ENCODE assay signal across 11 cellular contexts in genomic region chr1:32798679-32799416, GRCh38. TPM values are rescaled to one million over a fixed set of nuclear protein-coding genes. Genes with fewer than 3 reads are reported as not detected.
DNase-seq lines count a peak whose midpoint lies in the region; ATAC-seq and TF ChIP-seq lines count a peak whose summit lies in the region.
"Had no signal": no experiment of that assay in that cellular context is flagged by ENCODE, and none has a peak within 500 bp of the region (broad histone marks: within the 10 kb centered on the region; RNA-seq: fewer than 3 reads in every experiment).

No MANE protein-coding gene starts in this region.

- H3K4me2 ChIP-seq in smooth muscle cell: no peak overlapping the region
- H3K4me2 ChIP-seq: neural progenitor cell had no signal

- peak overlapping the region; percentile 80 for H3K27ac ChIP-seq in smooth muscle cell (ENCODE audit: low read depth)
- H3K27ac ChIP-seq: adrenal gland, neural progenitor cell had no signal

- H4K20me1 ChIP-seq in smooth muscle cell (ENCODE audit: low read depth): peaks cover 5% of the 10 kb centered on the region

- H3K27me3 ChIP-seq in smooth muscle cell (ENCODE audit: low read depth): no peaks in the 10 kb centered on the region
- H3K27me3 ChIP-seq: adrenal gland, neural progenitor cell had no signal

- no peaks in the 10 kb centered on the region for H3K4me1 ChIP-seq in smooth muscle cell (ENCODE audit: low read depth)
- H3K4me1 ChIP-seq: adrenal gland, neural progenitor cell had no signal

- no peak overlapping the region for H2AFZ ChIP-seq in smooth muscle cell (ENCODE audit: low read depth)
- H2AFZ ChIP-seq: neural progenitor cell had no signal

- peaks cover 3% of the 10 kb centered on the region for H3F3A ChIP-seq in smooth muscle cell (ENCODE audit: low read depth)

- DNase-seq in activated T-cell treated with anti-CD3 and anti-CD28 coated beads for 24 hours (ENCODE audit: low read depth) (peak; percentile 19), amniotic epithelial cell (ENCODE audit: low read depth) (peak; percentile 50), smooth muscle cell (lab: John Stamatoyannopoulos, UW; ENCODE audit: unreplicated experiment) (no peak), NCI-H526 treated with DMSO at 0.1 percent for 48 hours (lab: John Stamatoyannopoulos, UW) (no peak), NCI-H510A (lab: John Stamatoyannopoulos, UW) (no peak)
- DNase-seq in activated T-cell treated with anti-CD3 and anti-CD28 coated beads, Interleukin-2, amount 50 U/mL, for 1 hour: no peak
- DNase-seq: substantia nigra had no signal

- H3K36me3 ChIP-seq in smooth muscle cell (ENCODE audit: low read depth): no peaks in the 10 kb centered on the region
- H3K36me3 ChIP-seq: neural progenitor cell had no signal

- no peak overlapping the region for H3K4me3 ChIP-seq in smooth muscle cell
- H3K4me3 ChIP-seq: adrenal gland, neural progenitor cell had no signal

- ATAC-seq in HG03378 (IDR thresholded peaks at IDR 0.05; ENCODE audit: unreplicated experiment): peak; percentile 56
- no peak for ATAC-seq in HG03108 (IDR thresholded peaks at IDR 0.05; ENCODE audit: unreplicated experiment)

- 88% methylated on average over 8 of the region's 8 CpGs for WGBS in smooth muscle cell (ENCODE audit: low lambda C conversion rate)

- H3K9me3 ChIP-seq in smooth muscle cell (replicated peaks; ENCODE audit: low read depth): no peaks in the 10 kb centered on the region
- H3K9me3 ChIP-seq: adrenal gland had no signal

- no peak for TF ChIP-seq CTCF in smooth muscle cell (IDR thresholded peaks at IDR 0.05; ENCODE audit: borderline replicate concordance, insufficient read depth, poor library complexity, severe bottlenecking)

- H3K79me2 ChIP-seq in smooth muscle cell (ENCODE audit: low read depth): peaks cover 22% of the 10 kb centered on the region

- H3K9ac ChIP-seq in smooth muscle cell (ENCODE audit: low read depth): no peak overlapping the region
- H3K9ac ChIP-seq: neural progenitor cell had no signal

RNA-seq across cellular contexts. Expression of gene YARS1, which starts 18.3 kb away (rescaled TPM):
- total RNA-seq in smooth muscle cell: 52.1 and 56.5 TPM in 2 replicates
- 82.9 and 96.9 TPM in 2 replicates for polyA plus RNA-seq in smooth muscle cell

RNA-seq across cellular contexts. Expression of gene S100PBP, which starts 18.6 kb away (rescaled TPM):
- 39.1 and 39.7 TPM in 2 replicates for total RNA-seq in smooth muscle cell
- 13.1 and 22.1 TPM in 2 replicates for polyA plus RNA-seq in smooth muscle cell

Comparison
In these comparisons a context has a peak if more than half of its experiments do, and no peak if none do; other contexts are left out.
1. DNase-seq: peak in activated T-cell treated with anti-CD3 and anti-CD28 coated beads for 24 hours (single experiment) and amniotic epithelial cell (single experiment); none in activated T-cell treated with anti-CD3 and anti-CD28 coated beads, Interleukin-2, amount 50 U/mL, for 1 hour (single experiment), smooth muscle cell (single experiment), NCI-H526 treated with DMSO at 0.1 percent for 48 hours (single experiment) and NCI-H510A (single experiment).